Comparison of ENCODE assay signal across 20 cellular contexts in genomic region chr11:59849129-59849528, GRCh38. TPM values are rescaled to one million over a fixed set of nuclear protein-coding genes. Genes with fewer than 3 reads are reported as not detected.
DNase-seq lines count a peak whose midpoint lies in the region; ATAC-seq and TF ChIP-seq lines count a peak whose summit lies in the region.
"Had no signal": no experiment of that assay in that cellular context is flagged by ENCODE, and none has a peak within 500 bp of the region (broad histone marks: within the 10 kb centered on the region; RNA-seq: fewer than 3 reads in every experiment).

No MANE protein-coding gene starts in this region.

- H3K4me1 Mint-ChIP-seq in type B pancreatic cell (ENCODE audit: unreplicated experiment), result peaks cover 4% of the 10 kb centered on the region
- no peaks in the 10 kb centered on the region for H3K4me1 Mint-ChIP-seq in chondrocyte (ENCODE audit: low read depth)
- H3K4me1 Mint-ChIP-seq: IgD-negative memory B cell had no signal

- peak; percentile 77 for ATAC-seq in GM21381 (IDR thresholded peaks at IDR 0.05; ENCODE audit: unreplicated experiment)
- ATAC-seq: foreskin keratinocyte had no signal

- DNase-seq in MV-4-11 (lab: John Stamatoyannopoulos, UW) (peak; percentile 48), kidney epithelial cell (ENCODE audit: low read depth) (peak; percentile 86), type B pancreatic cell (ENCODE audit: extremely low spot score, unreplicated experiment) (no peak), chondrocyte (ENCODE audit: low spot score) (no peak), RPMI8226 (no peak), foreskin melanocyte (no peak)
- DNase-seq: activated CD4-positive, CD25-positive, alpha-beta regulatory T cell treated with anti-CD3 and anti-CD28 coated beads, Interleukin-2, amount 50 U/mL, for 72 hours; foreskin keratinocyte; GDM1; NCI-H1092; NCI-H524 treated with DMSO at 0.1 percent for 48 hours; PC-9; T-helper 9 cell; testis had no signal

- no peaks in the 10 kb centered on the region for H3K9me3 Mint-ChIP-seq in type B pancreatic cell
- no peaks in the 10 kb centered on the region for H3K9me3 Mint-ChIP-seq in chondrocyte (ENCODE audit: low read depth)

- no peaks in the 10 kb centered on the region for H3K36me3 ChIP-seq in kidney epithelial cell (ENCODE audit: control insufficient read depth, insufficient read depth, low read length)
- H3K36me3 ChIP-seq: BLaER1, prostate gland had no signal

- H3K36me3 Mint-ChIP-seq in type B pancreatic cell (no peaks in the 10 kb centered on the region), chondrocyte (ENCODE audit: low read depth) (no peaks in the 10 kb centered on the region)
- H3K36me3 Mint-ChIP-seq: IgD-negative memory B cell had no signal

- no peak overlapping the region for H3K4me3 ChIP-seq in kidney epithelial cell (ENCODE audit: low read depth, low read length)
- H3K4me3 ChIP-seq: BLaER1, PC-9, prostate gland, testis had no signal

- H3K27ac Mint-ChIP-seq in type B pancreatic cell (peak overlapping the region; percentile 16), chondrocyte (ENCODE audit: unreplicated experiment) (no peak overlapping the region)
- H3K27ac Mint-ChIP-seq: IgD-negative memory B cell had no signal

- peaks cover 3% of the 10 kb centered on the region for H3K27me3 Mint-ChIP-seq in type B pancreatic cell
- peaks cover 2% of the 10 kb centered on the region for H3K27me3 Mint-ChIP-seq in chondrocyte (ENCODE audit: low read depth)

- no peaks in the 10 kb centered on the region for H3K27me3 ChIP-seq in kidney epithelial cell (ENCODE audit: control insufficient read depth, insufficient read depth, low read length)
- H3K27me3 ChIP-seq: BLaER1, foreskin keratinocyte, testis had no signal

- H3K4me3 Mint-ChIP-seq in type B pancreatic cell, result no peak overlapping the region
- H3K4me3 Mint-ChIP-seq in chondrocyte (ENCODE audit: unreplicated experiment), result no peak overlapping the region
- H3K4me3 Mint-ChIP-seq: IgD-negative memory B cell had no signal

- TF ChIP-seq CTCF in kidney epithelial cell (IDR thresholded peaks at IDR 0.05; ENCODE audit: insufficient read depth, low read length, poor library complexity, severe bottlenecking) (no peak), type B pancreatic cell (conservative IDR thresholded peaks at IDR 0.05) (no peak), chondrocyte (IDR thresholded peaks at IDR 0.05) (no peak)

RNA-seq across cellular contexts. Expression of gene CBLIF, which starts 3.8 kb away (rescaled TPM):
- total RNA-seq in kidney epithelial cell (not detected in 2 replicates), type B pancreatic cell (ENCODE audit: low replicate concordance) (11.2 and 54.6 TPM in 2 replicates), chondrocyte (not detected in 3 replicates)
- total RNA-seq: activated CD8-positive, alpha-beta memory T cell treated with anti-CD3 and anti-CD28 coated beads for 36 hours; foreskin keratinocyte; lower leg skin; PC-9; prostate gland had no signal

RNA-seq across cellular contexts. Expression of gene TCN1, which starts 17.2 kb away (rescaled TPM):
- total RNA-seq in kidney epithelial cell (2.0 TPM in 1 of 2 replicates, not detected in the other), type B pancreatic cell (ENCODE audit: low replicate concordance) (19.3 and 269 TPM in 2 replicates), chondrocyte (not detected in 3 replicates)
- total RNA-seq: activated CD8-positive, alpha-beta memory T cell treated with anti-CD3 and anti-CD28 coated beads for 36 hours; foreskin keratinocyte had no signal

RNA-seq across cellular contexts. Expression of gene OOSP3, which starts 29.5 kb away (rescaled TPM):
- total RNA-seq in kidney epithelial cell, result not detected in 2 replicates
- not detected in 2 replicates for total RNA-seq in type B pancreatic cell (ENCODE audit: low replicate concordance)
- not detected in 3 replicates for total RNA-seq in chondrocyte
- total RNA-seq: activated CD8-positive, alpha-beta memory T cell treated with anti-CD3 and anti-CD28 coated beads for 36 hours; foreskin keratinocyte; lower leg skin; PC-9; prostate gland; testis had no signal

RNA-seq across cellular contexts. Expression of gene MRPL16, which starts 38.6 kb away (rescaled TPM):
- total RNA-seq in kidney epithelial cell, result 34.5 and 34.6 TPM in 2 replicates
- 46.2 and 67.1 TPM in 2 replicates for total RNA-seq in type B pancreatic cell (ENCODE audit: low replicate concordance)
- total RNA-seq in chondrocyte, result 27.6 to 36.2 TPM (median 28.3 TPM) in 3 replicates

Comparison
In these comparisons a context has a peak if more than half of its experiments do, and no peak if none do; other contexts are left out.
1. DNase-seq: peak in MV-4-11 (single experiment) and kidney epithelial cell (single experiment); none in type B pancreatic cell (single experiment), chondrocyte (single experiment), RPMI8226 (single experiment) and foreskin melanocyte (single experiment).
2. RNA of gene CBLIF, which starts 3.8 kb away (total RNA-seq): 11.2 to 54.6 TPM in type B pancreatic cell; not detected in kidney epithelial cell and not detected in chondrocyte; every median in the first group is over 10 times any median in the second.